8 cellular contexts compared by ENCODE assay signal in genomic region chr11:63478896-63479295, GRCh38. TPM values are rescaled to one million over a fixed set of nuclear protein-coding genes. Genes with fewer than 3 reads are reported as not detected.
DNase-seq lines count a peak whose midpoint lies in the region; ATAC-seq and TF ChIP-seq lines count a peak whose summit lies in the region.

No MANE protein-coding gene starts in this region.

- no peaks in the 10 kb centered on the region for H3K4me1 Mint-ChIP-seq in activated naive CD8-positive, alpha-beta T cell treated with anti-CD3 and anti-CD28 coated beads for 36 hours

- 13% methylated on average over 5 of the region's 5 CpGs for WGBS in prostate gland

- no peaks in the 10 kb centered on the region for H3K9me3 ChIP-seq in prostate gland

- no peaks in the 10 kb centered on the region for H3K36me3 ChIP-seq in prostate gland

- no peak overlapping the region for H3K27ac ChIP-seq in prostate gland

- no peak overlapping the region for H3K27ac Mint-ChIP-seq in activated naive CD8-positive, alpha-beta T cell treated with anti-CD3 and anti-CD28 coated beads for 36 hours

- no peaks in the 10 kb centered on the region for H3K4me1 ChIP-seq in prostate gland (replicated peaks)

- H3K27me3 Mint-ChIP-seq in activated naive CD8-positive, alpha-beta T cell treated with anti-CD3 and anti-CD28 coated beads for 36 hours = no peaks in the 10 kb centered on the region

- TF ChIP-seq CTCF in prostate gland (IDR thresholded peaks at IDR 0.05) = peak; percentile 68 to 93 (median 86)

- H3K4me3 ChIP-seq in prostate gland = no peak overlapping the region

- H3K4me3 Mint-ChIP-seq in activated naive CD8-positive, alpha-beta T cell treated with anti-CD3 and anti-CD28 coated beads for 36 hours = no peak overlapping the region

- DNase-seq in GM03348 (ENCODE audit: low spot score) (peak; percentile 88), NCI-H1092 (lab: John Stamatoyannopoulos, UW) (peak; percentile 16), SK-N-DZ (ENCODE audit: low spot score) (peak; percentile 60), head of caudate nucleus (peak in 40 of 42 donors; percentile 24 to 88 (median 69)), prostate gland (ENCODE audit: low spot score) (peak; percentile 50)
- DNase-seq in activated naive CD8-positive, alpha-beta T cell treated with anti-CD3 and anti-CD28 coated beads for 36 hours = peak; percentile 24

- no peaks in the 10 kb centered on the region for H3K36me3 Mint-ChIP-seq in activated naive CD8-positive, alpha-beta T cell treated with anti-CD3 and anti-CD28 coated beads for 36 hours

- intact Hi-C loops in head of caudate nucleus (cut with DNase I) = loop anchor here (5.0 kb wide), 1 partner anchor 158 kb away; no protein-coding TSS in a partner anchor
- intact Hi-C loops in prostate gland (cut with DNase I) = loop anchor here (2.0 to 5.0 kb wide), 2 partner anchors 158 to 258 kb away; no protein-coding TSS in a partner anchor

- ATAC-seq in GM18868 (IDR thresholded peaks at IDR 0.05; ENCODE audit: unreplicated experiment) = no peak
- no peak for ATAC-seq in GM18498 (IDR thresholded peaks at IDR 0.05; ENCODE audit: unreplicated experiment)

- H3K27me3 ChIP-seq in prostate gland (replicated peaks; ENCODE audit: insufficient read depth) = no peaks in the 10 kb centered on the region

- H3K9me3 Mint-ChIP-seq in activated naive CD8-positive, alpha-beta T cell treated with anti-CD3 and anti-CD28 coated beads for 36 hours = peaks cover 9% of the 10 kb centered on the region

- TF ChIP-seq POLR2A in prostate gland (IDR thresholded peaks at IDR 0.05) = no peak

RNA-seq across cellular contexts. Expression of gene PLAAT5, which starts 12.1 kb away (rescaled TPM):
- not detected in 2 replicates for polyA plus RNA-seq in SK-N-DZ (2014; cell fraction: cytosol; rRNA removed)
- not detected in 2 replicates for polyA plus RNA-seq in SK-N-DZ (2014; cell fraction: nucleus; rRNA removed)
- under 1 TPM in 1 of 2 experiments, not detected in 1; 0.18 TPM for total RNA-seq in activated naive CD8-positive, alpha-beta T cell treated with anti-CD3 and anti-CD28 coated beads for 36 hours
- 10 to 100 TPM in 1 of 2 donors, not detected in 1; 25.7 TPM for total RNA-seq in prostate gland

RNA-seq across cellular contexts. Expression of gene LGALS12, which starts 27.0 kb away (rescaled TPM):
- polyA plus RNA-seq in SK-N-DZ (2014; cell fraction: cytosol; rRNA removed) = not detected in 2 replicates
- not detected in 2 replicates for polyA plus RNA-seq in SK-N-DZ (2014; cell fraction: nucleus; rRNA removed)
- not detected for total RNA-seq in activated naive CD8-positive, alpha-beta T cell treated with anti-CD3 and anti-CD28 coated beads for 36 hours
- not detected for total RNA-seq in prostate gland

RNA-seq across cellular contexts. Expression of gene PLAAT4, which starts 57.7 kb away (rescaled TPM):
- polyA plus RNA-seq in SK-N-DZ (2014; cell fraction: cytosol; rRNA removed) = not detected in 2 replicates
- not detected in 2 replicates for polyA plus RNA-seq in SK-N-DZ (2014; cell fraction: nucleus; rRNA removed)
- 10 to 100 TPM; 34.2 to 40.5 TPM for total RNA-seq in activated naive CD8-positive, alpha-beta T cell treated with anti-CD3 and anti-CD28 coated beads for 36 hours
- 10 to 100 TPM; 47.6 to 50.8 TPM for total RNA-seq in prostate gland

Comparison
In these comparisons a context has a peak if more than half of its experiments do, and no peak if none do; other contexts are left out.
1. DNase-seq: peak in every context shown above with its lines; median percentile 88 in GM03348; 69 in head of caudate nucleus; 60 in SK-N-DZ; 50 in prostate gland; 24 in activated naive CD8-positive, alpha-beta T cell treated with anti-CD3 and anti-CD28 coated beads for 36 hours; 16 in NCI-H1092.